23 cellular contexts compared by ENCODE assay signal in genomic region chr12:126210026-126210425, GRCh38.
"Had no signal": no experiment of that assay in that cellular context is flagged by ENCODE, and none has a peak within 500 bp of the region (broad histone marks: within the 10 kb centered on the region; RNA-seq: fewer than 3 reads in every experiment).

No MANE protein-coding gene starts in this region.

- H3K27ac Mint-ChIP-seq: IgD-negative memory B cell had no signal

- H3K4me1 ChIP-seq: SJSA1 had no signal

- ATAC-seq: K562 had no signal

- H3K4me3 Mint-ChIP-seq: IgD-negative memory B cell had no signal

- H3K4me3 ChIP-seq: K562, SJSA1 had no signal

- H3K4me2 ChIP-seq: KMS-11, SK-N-SH had no signal

- H3K36me3 ChIP-seq: SJSA1 had no signal

- H3K9me3 ChIP-seq: SK-N-SH had no signal

- H3K36me3 Mint-ChIP-seq: IgD-negative memory B cell had no signal

- H3K27me3 Mint-ChIP-seq: IgD-negative memory B cell had no signal

- H3K4me1 Mint-ChIP-seq: IgD-negative memory B cell had no signal

- H3K27me3 ChIP-seq: SJSA1 had no signal

- DNase-seq: Kasumi-1, MM.1S, MV-4-11, NCI-H1048, NCI-H1105, NCI-H1417, NCI-H1436 treated with DMSO at 0.1 percent for 48 hours, NCI-H1694, NCI-H187 treated with DMSO at 0.1 percent for 48 hours, NCI-H2029 treated with DMSO at 0.1 percent for 48 hours, NCI-H2227 treated with DMSO at 0.1 percent for 48 hours, NCI-H524 treated with DMSO at 0.1 percent for 48 hours, NCI-H69, NCI-H774, Right ventricle myocardium superior, RPMI8226, SIG-M5, SK-N-SH had no signal

- H3K9ac ChIP-seq: KMS-11, SK-N-SH had no signal

- H3K27ac ChIP-seq: HL-60, KMS-11, SJSA1 had no signal
